Comparison of ENCODE assay signal across 1 cellular context in genomic region chr6:80005406-80005805, GRCh38.
TF ChIP-seq lines count a peak whose summit lies in the region.

No MANE protein-coding gene starts in this region.

TF ChIP-seq in HCT116, 20 proteins besides CTCF, POLR2A, EP300 and RAD21:
- TF ChIP-seq JUND (IDR thresholded peaks at IDR 0.05) (no peak), ELF1 (IDR thresholded peaks at IDR 0.05; ENCODE audit: borderline replicate concordance, low read depth) (no peak), ZNF274 (IDR thresholded peaks at IDR 0.05; ENCODE audit: low read depth, low read length) (no peak), EZH2 (IDR thresholded peaks at IDR 0.05) (no peak), SRF (IDR thresholded peaks at IDR 0.05; ENCODE audit: low read depth) (no peak), YY1 (IDR thresholded peaks at IDR 0.05; ENCODE audit: extremely low read depth, insufficient replicate concordance, low read depth, low read length) (no peak), REST (IDR thresholded peaks at IDR 0.05; ENCODE audit: low read depth) (no peak), EGR1 (IDR thresholded peaks at IDR 0.05; ENCODE audit: low read depth) (no peak), FOSL1 (IDR thresholded peaks at IDR 0.05; ENCODE audit: low read depth) (no peak), CBX3 (IDR thresholded peaks at IDR 0.05; ENCODE audit: low read depth) (no peak), EZH2phosphoT487 (IDR thresholded peaks at IDR 0.05; ENCODE audit: borderline replicate concordance) (no peak), POLR2AphosphoS5 (IDR thresholded peaks at IDR 0.05; ENCODE audit: low read depth, low read length) (no peak)
